17 cellular contexts compared by ENCODE assay signal in genomic region chr10:12501324-12501723, GRCh38.
DNase-seq lines count a peak whose midpoint lies in the region; ATAC-seq and TF ChIP-seq lines count a peak whose summit lies in the region.
"Had no signal": no experiment of that assay in that cellular context is flagged by ENCODE, and none has a peak within 500 bp of the region (broad histone marks: within the 10 kb centered on the region; RNA-seq: fewer than 3 reads in every experiment).

No MANE protein-coding gene starts in this region.

- H3K18ac ChIP-seq in IMR-90 (ENCODE audit: low read depth, low read length) = no peak overlapping the region

- in situ Hi-C loops in IMR-90 (cut with MboI; ENCODE audit: low sequenced_read_pairs) = no loop called here

- peaks cover 25 to 38% (median 35%) of the 10 kb centered on the region in 10 experiments for H3K4me1 ChIP-seq in BLaER1 treated with 17β-estradiol and CSF1 and Interleukin-3, amounts not matched to agents 10 nM and 100 nM
- H3K4me1 ChIP-seq in IMR-90 (ENCODE audit: control insufficient read depth, insufficient read depth, low read length) (peaks cover 5% of the 10 kb centered on the region; the same call in 1 of the 2 replicates), duodenal mucosa (ENCODE audit: control insufficient read depth in 1 of 2, insufficient read depth in 2 of 2, low read length in 2 of 2) (peaks cover 36 to 37% of the 10 kb centered on the region in 2 donors), neutrophil (ENCODE audit: control insufficient read depth in 1 of 2, insufficient read depth in 1 of 2, low read depth in 1 of 2, low read length in 1 of 2) (peaks cover 32 to 34% of the 10 kb centered on the region in 2 experiments)
- H3K4me1 ChIP-seq: psoas muscle had no signal

- no TSS peak for BruUV-seq in IMR-90 (replicated peaks; lab: Mats Ljungman, UMichigan)

- no peak overlapping the region for H4K91ac ChIP-seq in IMR-90 (ENCODE audit: insufficient read depth, low read depth, low read length)

- 0 out of 22 replicates have a peak overlapping the region, but pooled peaks of 1 of the 11 experiments have one; percentile 10 for H3K9ac ChIP-seq in BLaER1 treated with 17β-estradiol and CSF1 and Interleukin-3, amounts not matched to agents 10 nM and 100 nM
- H3K9ac ChIP-seq in IMR-90 (ENCODE audit: low read depth, low read length) (no peak overlapping the region), duodenal mucosa (ENCODE audit: low read depth in 1 of 2, low read length in 2 of 2) (no peak overlapping the region)

- no peaks in the 10 kb centered on the region for H3K9me1 ChIP-seq in IMR-90 (ENCODE audit: insufficient read depth, low read length)

- no peak for TF ChIP-seq RAD21 in IMR-90 (IDR thresholded peaks at IDR 0.05; ENCODE audit: low read length)

- H3K23ac ChIP-seq in IMR-90 (ENCODE audit: low read depth, low read length) = no peak overlapping the region

- no peak overlapping the region for H3K4me3 ChIP-seq in BLaER1 treated with 17β-estradiol and CSF1 and Interleukin-3, amounts not matched to agents 10 nM and 100 nM
- H3K4me3 ChIP-seq in IMR-90 (ENCODE audit: insufficient read depth, low read depth, low read length) (no peak overlapping the region), duodenal mucosa (ENCODE audit: low read depth in 1 of 2, low read length in 2 of 2) (peak overlapping the region; percentile 4 to 40), neutrophil (ENCODE audit: low read depth in 1 of 2, low read length in 1 of 2) (peak overlapping the region; percentile 37 to 51)
- H3K4me3 ChIP-seq: HAP-1, psoas muscle had no signal

- no peak overlapping the region for H2AK9ac ChIP-seq in IMR-90 (replicated peaks; ENCODE audit: low read depth, low read length, poor library complexity)

- no peak overlapping the region for H2AFZ ChIP-seq in IMR-90 (replicated peaks; ENCODE audit: low read length, poor library complexity)

- 60% methylated on average over 1 of the region's 12 CpGs; no CpG with 5 or more reads in 1 of the 2 experiments for WGBS in IMR-90 (ENCODE audit: extremely low coverage in 2 of 2, insufficient read length in 1 of 2), 2 experiments

- H3K27ac ChIP-seq in BLaER1 treated with 17β-estradiol and CSF1 and Interleukin-3, amounts not matched to agents 10 nM and 100 nM = peak overlapping the region in 3 of 11 experiments; percentile 31 to 50 (median 37); a peak in 2 of 22 replicates
- H3K27ac ChIP-seq in IMR-90 (ENCODE audit: insufficient read depth, low read length) = no peak overlapping the region
- no peak overlapping the region for H3K27ac ChIP-seq in duodenal mucosa (ENCODE audit: low read depth, low read length)
- H3K27ac ChIP-seq in neutrophil = peak overlapping the region; percentile 76
- H3K27ac ChIP-seq: brain microvascular endothelial cell, psoas muscle had no signal

- H2AK5ac ChIP-seq in IMR-90 (ENCODE audit: low read depth, low read length) = no peak overlapping the region

- no peak overlapping the region for H2BK20ac ChIP-seq in IMR-90 (ENCODE audit: low read depth, low read length)

- H3K4ac ChIP-seq in IMR-90 (ENCODE audit: low read depth, low read length) = no peak overlapping the region

- no peak overlapping the region for H3K14ac ChIP-seq in IMR-90 (replicated peaks; ENCODE audit: low read depth, low read length)

- intact Hi-C loops in IMR-90 (cut with micrococcal nuclease) = no loop called here

- H4K20me1 ChIP-seq in BLaER1 treated with 17β-estradiol and CSF1 and Interleukin-3, amounts not matched to agents 10 nM and 100 nM = peaks cover 0 to 71% (median 11%) of the 10 kb centered on the region in 11 experiments; a peak in 12 of 22 replicates
- no peaks in the 10 kb centered on the region for H4K20me1 ChIP-seq in IMR-90 (ENCODE audit: insufficient read depth, low read length)

- no peak overlapping the region for H2BK5ac ChIP-seq in IMR-90 (ENCODE audit: low read depth, low read length, poor library complexity, severe bottlenecking)

- H3K9me3 ChIP-seq in BLaER1 treated with 17β-estradiol and CSF1 and Interleukin-3, amounts not matched to agents 10 nM and 100 nM (replicated peaks in 1 of 11) = peaks cover 5 to 16% (median 10%) of the 10 kb centered on the region in 11 experiments; a peak in 15 of 22 replicates
- H3K9me3 ChIP-seq in IMR-90 (ENCODE audit: control insufficient read depth, insufficient read depth, low read length) = no peaks in the 10 kb centered on the region
- H3K9me3 ChIP-seq in duodenal mucosa (ENCODE audit: control insufficient read depth in 1 of 2, low read length in 2 of 2) = no peaks in the 10 kb centered on the region
- H3K9me3 ChIP-seq in neutrophil = no peaks in the 10 kb centered on the region
- H3K9me3 ChIP-seq: HAP-1, psoas muscle had no signal

- TF ChIP-seq CTCF in IMR-90 (conservative IDR thresholded peaks at IDR 0.05; ENCODE audit: low read depth, low read length) = no peak
- TF ChIP-seq CTCF in neutrophil (IDR thresholded peaks at IDR 0.05) = no peak

- H3K36me3 ChIP-seq in BLaER1 treated with 17β-estradiol and CSF1 and Interleukin-3, amounts not matched to agents 10 nM and 100 nM = no peaks in the 10 kb centered on the region; a peak in 1 of 22 replicates
- H3K36me3 ChIP-seq in IMR-90 (ENCODE audit: control insufficient read depth, insufficient read depth, low read length) (no peaks in the 10 kb centered on the region), duodenal mucosa (ENCODE audit: control insufficient read depth in 1 of 2, insufficient read depth in 2 of 2, low read length in 2 of 2) (no peaks in the 10 kb centered on the region), neutrophil (no peaks in the 10 kb centered on the region)
- H3K36me3 ChIP-seq: brain microvascular endothelial cell, HAP-1 had no signal

- no peaks in the 10 kb centered on the region for H3K27me3 ChIP-seq in BLaER1 treated with 17β-estradiol and CSF1 and Interleukin-3, amounts not matched to agents 10 nM and 100 nM
- H3K27me3 ChIP-seq in IMR-90 (ENCODE audit: control insufficient read depth, insufficient read depth, low read length) = no peaks in the 10 kb centered on the region; the same call in 1 of the 2 replicates
- H3K27me3 ChIP-seq in duodenal mucosa (ENCODE audit: control insufficient read depth in 1 of 2, insufficient read depth in 2 of 2, low read length in 2 of 2) = no peaks in the 10 kb centered on the region
- peaks cover 34% of the 10 kb centered on the region for H3K27me3 ChIP-seq in neutrophil
- H3K27me3 ChIP-seq: brain microvascular endothelial cell had no signal

- POLR2A ChIA-PET in IMR-90 (lab: Charles Lee; ENCODE audit: unreplicated experiment) = no interaction called here

- ATAC-seq in IMR-90 (ENCODE audit: low read depth) = 0 out of 2 replicates have a peak, but pooled peaks have one; percentile 13
- ATAC-seq: stimulated activated naive CD8-positive, alpha-beta T cell treated with anti-CD3 and anti-CD28 coated beads, Interleukin-15, Interleukin-2, amounts not matched to agents 100 U/mL and 50 U/mL, for 24 hours had no signal

- H3K4me2 ChIP-seq in BLaER1 treated with 17β-estradiol and CSF1 and Interleukin-3, amounts not matched to agents 10 nM and 100 nM = peak overlapping the region; percentile 41 to 85 (median 72); a peak in 21 of 22 replicates
- H3K4me2 ChIP-seq in IMR-90 (ENCODE audit: low read depth, low read length) = no peak overlapping the region; the same call in 1 of the 2 replicates

- H4K8ac ChIP-seq in IMR-90 (ENCODE audit: low read depth in 2 of 2, low read length in 2 of 2) = no peak overlapping the region

- CTCF ChIA-PET in IMR-90 (lab: Yijun Ruan, JAX) = no interaction called here

- H3K56ac ChIP-seq in IMR-90 (ENCODE audit: extremely low read depth, insufficient read depth, low read length) = no peak overlapping the region

- no peak overlapping the region for H2BK120ac ChIP-seq in IMR-90 (ENCODE audit: low read depth, low read length)

- DNase-seq in IMR-90 (no peak), AG20443 (ENCODE audit: low spot score) (no peak), NOMO-1 (lab: John Stamatoyannopoulos, UW; ENCODE audit: unreplicated experiment in 2 of 2) (no peak)
- DNase-seq in stimulated activated CD8-positive, alpha-beta memory T cell treated with anti-CD3 and anti-CD28 coated beads, Interleukin-4, amount 100 ng/mL, for 48 hours = no peak
- DNase-seq in stimulated activated CD4-positive, alpha-beta T cell treated with anti-CD3 and anti-CD28 coated beads, Interleukin-12 subunit alpha, Interleukin-12 subunit beta, amount 100 ng/mL, for 4 hours = no peak
- DNase-seq: activated naive CD4-positive, alpha-beta T cell treated with anti-CD3 and anti-CD28 coated beads, Interleukin-2, amount 50 U/mL, for 16 hours; hippocampal formation; Karpas-422; kidney glomerular epithelial cell; psoas muscle; SIG-M5; stimulated activated naive CD8-positive, alpha-beta T cell treated with anti-CD3 and anti-CD28 coated beads, Interleukin-15, Interleukin-2, amounts not matched to agents 100 U/mL and 50 U/mL, for 24 hours had no signal

- dilution Hi-C loops in IMR-90 (cut with HindIII; ENCODE audit: low sequenced_read_pairs, unreplicated experiment) = no loop called here

- no peak overlapping the region for H2BK15ac ChIP-seq in IMR-90 (ENCODE audit: low read depth, low read length)

- no peak overlapping the region for H4K5ac ChIP-seq in IMR-90 (ENCODE audit: low read depth, low read length)

- no peaks in the 10 kb centered on the region for H3K79me1 ChIP-seq in IMR-90 (ENCODE audit: low read depth in 1 of 2, low read length in 2 of 2)

- TF ChIP-seq POLR2A in IMR-90 (IDR thresholded peaks at IDR 0.05; ENCODE audit: low read depth, low read length) = no peak

TF ChIP-seq in IMR-90, 13 proteins besides CTCF, POLR2A, EP300 and RAD21:
- TF ChIP-seq BHLHE40 (IDR thresholded peaks at IDR 0.05; ENCODE audit: low read depth, low read length) (no peak), NFE2L2 (IDR thresholded peaks at IDR 0.05; ENCODE audit: low read depth, low read length) (no peak), MXI1 (IDR thresholded peaks at IDR 0.05; ENCODE audit: borderline replicate concordance, low read depth, low read length) (no peak), FOS (IDR thresholded peaks at IDR 0.05; ENCODE audit: low read depth, low read length) (no peak), RFX5 (IDR thresholded peaks at IDR 0.05; ENCODE audit: low read depth, low read length) (no peak), RCOR1 (IDR thresholded peaks at IDR 0.05; ENCODE audit: insufficient replicate concordance, low read length) (no peak), USF2 (IDR thresholded peaks at IDR 0.05; ENCODE audit: low read depth, low read length) (no peak), MAFK (IDR thresholded peaks at IDR 0.05; ENCODE audit: low read depth, low read length) (no peak), MAZ (IDR thresholded peaks at IDR 0.05; ENCODE audit: borderline replicate concordance, low read depth, low read length) (no peak), CHD1 (IDR thresholded peaks at IDR 0.05; ENCODE audit: low read depth, low read length) (no peak)

Comparison
In these comparisons a context has a peak if more than half of its experiments do, and no peak if none do; other contexts are left out.
1. H3K4me3 ChIP-seq: peak in duodenal mucosa (2 of 2) and neutrophil (2 of 2); none in BLaER1 treated with 17β-estradiol and CSF1 and Interleukin-3, amounts not matched to agents 10 nM and 100 nM (0 of 10) and IMR-90 (single experiment).